In the genomic region with DNA sequence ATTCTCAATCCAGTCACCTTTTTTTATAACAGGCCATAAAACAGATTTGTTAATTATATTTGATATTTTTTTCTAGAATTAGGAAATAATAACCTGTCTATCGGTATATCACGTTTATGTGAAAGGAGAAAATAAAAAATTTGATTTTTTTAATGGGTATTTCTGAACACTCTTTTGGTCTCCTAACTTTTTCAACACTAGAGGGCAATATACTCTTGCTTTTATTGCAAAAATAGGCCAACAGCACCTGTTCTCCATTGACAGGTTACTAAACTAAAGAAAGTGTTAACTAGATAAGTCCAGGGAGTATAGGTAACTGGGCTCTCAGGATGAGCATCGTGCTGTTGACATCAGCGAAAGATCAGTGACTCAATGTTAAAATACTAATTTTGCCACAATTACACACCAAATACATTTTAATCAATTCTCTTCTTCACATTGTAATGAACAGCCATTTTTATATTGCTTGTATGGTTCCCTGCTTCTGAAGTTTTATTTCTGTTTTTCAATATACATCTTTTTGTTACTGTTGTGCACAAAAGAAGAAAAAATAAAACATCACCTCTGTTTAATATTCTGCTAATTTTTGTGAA, we compare ENCODE assay signal across 8 cellular contexts. TPM values are rescaled to one million over a fixed set of nuclear protein-coding genes. Genes with fewer than 3 reads are reported as not detected.
DNase-seq lines count a peak whose midpoint lies in the region; ATAC-seq and TF ChIP-seq lines count a peak whose summit lies in the region.

No MANE protein-coding gene starts in this region.

- H3K4me3 Mint-ChIP-seq in osteocyte (ENCODE audit: unreplicated experiment): no peak overlapping the region

- H3K36me3 Mint-ChIP-seq in osteocyte (ENCODE audit: unreplicated experiment): no peaks in the 10 kb centered on the region

- H3K9me3 Mint-ChIP-seq in osteocyte (ENCODE audit: unreplicated experiment): no peaks in the 10 kb centered on the region

- no peaks in the 10 kb centered on the region for H3K27me3 Mint-ChIP-seq in osteocyte (ENCODE audit: unreplicated experiment)

- H3K4me1 Mint-ChIP-seq in osteocyte (ENCODE audit: unreplicated experiment): peaks cover 5% of the 10 kb centered on the region

- DNase-seq in A172 (ENCODE audit: low spot score) (peak; percentile 13), NCI-H2171 (lab: John Stamatoyannopoulos, UW) (peak; percentile 21), cerebellum (ENCODE audit: low spot score) (peak; percentile 8), osteocyte (ENCODE audit: extremely low spot score, unreplicated experiment) (no peak), head of caudate nucleus (no peak)

- intact Hi-C loops in head of caudate nucleus (cut with DNase I): no loop called here

- ATAC-seq in HG02885 (IDR thresholded peaks at IDR 0.05; ENCODE audit: poor library complexity, unreplicated experiment): peak; percentile 78
- no peak for ATAC-seq in HG03196 (IDR thresholded peaks at IDR 0.05; ENCODE audit: unreplicated experiment)

- H3K27ac Mint-ChIP-seq in osteocyte (ENCODE audit: unreplicated experiment): no peak overlapping the region

- TF ChIP-seq CTCF in GM12872 (IDR thresholded peaks at IDR 0.05; ENCODE audit: insufficient read depth, low read depth, low read length) (peak; percentile 50; the same call in 2 of the 3 replicates), osteocyte (IDR thresholded peaks at IDR 0.05) (peak; percentile 85)

RNA-seq across cellular contexts. Expression of a gene that starts 22.8 kb away (rescaled TPM):
- 0.10 TPM in 1 of 2 replicates, not detected in the other for total RNA-seq in A172 (2014; rRNA removed; shearing (Covaris generic))
- total RNA-seq in cerebellum (16.9 TPM), osteocyte (4.5 and 5.1 TPM in 2 replicates)

Comparison
In these comparisons a context has a peak if more than half of its experiments do, and no peak if none do; other contexts are left out.
1. DNase-seq: peak in A172 (single experiment), NCI-H2171 (single experiment) and cerebellum (single experiment); none in osteocyte (single experiment) and head of caudate nucleus (0 of 42).